ENCODE assay signal across 1 cellular context in genomic region chr2:10120158-10120937, GRCh38.
TF ChIP-seq lines count a peak whose summit lies in the region.

No MANE protein-coding gene starts in this region.

TF ChIP-seq in GM12878, 131 proteins besides CTCF, POLR2A, EP300 and RAD21 (continued from another document and continues in another):
- TF ChIP-seq PKNOX1 (IDR thresholded peaks at IDR 0.05) (peak; percentile 67), KDM1A (IDR thresholded peaks at IDR 0.05; ENCODE audit: borderline replicate concordance) (no peak), E4F1 (IDR thresholded peaks at IDR 0.05; ENCODE audit: borderline replicate concordance, partially characterized antibody) (no peak), PAX8 (IDR thresholded peaks at IDR 0.05) (no peak), ATF2 (IDR thresholded peaks at IDR 0.05; ENCODE audit: low read length) (no peak), HDAC6 (IDR thresholded peaks at IDR 0.05; ENCODE audit: unreplicated experiment) (peak; percentile 35), FOS (IDR thresholded peaks at IDR 0.05; ENCODE audit: borderline replicate concordance, extremely low read depth, insufficient read length) (no peak), IRF3 (IDR thresholded peaks at IDR 0.05) (no peak), E2F4 (IDR thresholded peaks at IDR 0.05; ENCODE audit: low read depth, low read length) (peak; percentile 74), ZNF622 (IDR thresholded peaks at IDR 0.05) (no peak), USF2 (IDR thresholded peaks at IDR 0.05; ENCODE audit: borderline replicate concordance, low read depth, low read length) (no peak; the same call in 1 of the 2 replicates), SMC3 (IDR thresholded peaks at IDR 0.05; ENCODE audit: borderline replicate concordance, low read length) (no peak), FOXM1 (IDR thresholded peaks at IDR 0.05; ENCODE audit: low read depth, low read length) (no peak), WRNIP1 (IDR thresholded peaks at IDR 0.05; ENCODE audit: borderline replicate concordance, low read depth, low read length) (no peak), ZZZ3 (IDR thresholded peaks at IDR 0.05; ENCODE audit: control insufficient read depth, insufficient read length, low read depth) (no peak), KLF5 (IDR thresholded peaks at IDR 0.05; ENCODE audit: partially characterized antibody) (no peak), ZNF592 (IDR thresholded peaks at IDR 0.05) (no peak), ZNF687 (IDR thresholded peaks at IDR 0.05) (peak; percentile 68; the same call in 1 of the 2 replicates), PBX3 (IDR thresholded peaks at IDR 0.05; ENCODE audit: insufficient replicate concordance, low read depth, low read length) (peak; percentile 18), GABPA (IDR thresholded peaks at IDR 0.05; ENCODE audit: low read depth) (peak; percentile 33; the same call in 1 of the 2 replicates), RBBP5 (conservative IDR thresholded peaks at IDR 0.05) (no peak), SMARCA5 (IDR thresholded peaks at IDR 0.05) (0 out of 2 replicates have a peak, but pooled peaks have one; percentile 16), CBFB (IDR thresholded peaks at IDR 0.05; ENCODE audit: low read depth) (peak; percentile 57), ZBTB33 (IDR thresholded peaks at IDR 0.05) (no peak), KAT2A (conservative IDR thresholded peaks at IDR 0.05; ENCODE audit: control insufficient read depth, low read depth, low read length) (no peak), HDGF (IDR thresholded peaks at IDR 0.05) (peak; percentile 58; the same call in 1 of the 2 replicates), RB1 (IDR thresholded peaks at IDR 0.05; ENCODE audit: borderline replicate concordance) (peak; percentile 75; the same call in 1 of the 2 replicates), NR2C1 (IDR thresholded peaks at IDR 0.05) (no peak), CREM (IDR thresholded peaks at IDR 0.05; ENCODE audit: low read depth) (peak; percentile 16), PRDM15 (CRISPR knock-in tag; IDR thresholded peaks at IDR 0.05) (no peak)
